ENCODE assay signal across 8 cellular contexts in the genomic region with DNA sequence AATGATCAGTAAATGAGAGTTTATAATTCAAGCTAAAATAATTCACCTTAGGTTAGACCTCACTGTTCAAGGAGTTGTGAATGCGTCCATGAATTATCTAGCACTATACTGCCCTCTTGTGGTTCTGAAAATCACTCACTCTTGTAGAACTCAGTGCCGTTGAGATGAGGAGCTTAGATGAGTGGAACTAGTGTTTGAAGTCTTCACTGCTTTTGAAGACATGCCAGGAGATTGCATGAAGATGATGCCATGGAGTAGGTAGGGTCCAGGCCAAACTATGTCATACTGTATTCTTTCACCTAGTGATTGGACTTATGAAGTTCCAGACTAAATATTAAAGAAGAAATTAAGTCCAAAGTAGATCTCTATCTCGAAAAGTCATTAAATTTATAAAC. TPM values are rescaled to one million over a fixed set of nuclear protein-coding genes. Genes with fewer than 3 reads are reported as not detected.
DNase-seq lines count a peak whose midpoint lies in the region; ATAC-seq, FAIRE-seq and TF ChIP-seq lines count a peak whose summit lies in the region.

No MANE protein-coding gene starts in this region.

- FAIRE-seq in TTC549 (lab: Jason Lieb, UNC): peak; percentile 93

- no peak overlapping the region for H3K4me3 ChIP-seq in fibroblast of pulmonary artery (replicated peaks; ENCODE audit: low read depth, low read length)

- TF ChIP-seq CTCF in fibroblast of pulmonary artery (IDR thresholded peaks at IDR 0.05; ENCODE audit: low read length, missing control alignments): peak; percentile 79
- peak; percentile 82 for TF ChIP-seq CTCF in neural crest cell (conservative IDR thresholded peaks at IDR 0.05)

- ATAC-seq in GM18868 (IDR thresholded peaks at IDR 0.05; ENCODE audit: unreplicated experiment) (peak; percentile 63), HG03097 (IDR thresholded peaks at IDR 0.05; ENCODE audit: low FRiP score, unreplicated experiment) (peak; percentile 54)

- peaks cover 4% of the 10 kb centered on the region for H3K36me3 Mint-ChIP-seq in neural crest cell (ENCODE audit: low read depth)

- no peaks in the 10 kb centered on the region for H3K27me3 Mint-ChIP-seq in neural crest cell (ENCODE audit: low read depth)

- H3K4me3 Mint-ChIP-seq in neural crest cell: no peak overlapping the region

- DNase-seq in CMK (ENCODE audit: low read depth): peak; percentile 75
- DNase-seq in NCI-H2081 (lab: John Stamatoyannopoulos, UW): peak; percentile 76 to 79
- DNase-seq in fibroblast of pulmonary artery (ENCODE audit: low read depth): peak; percentile 95
- DNase-seq in neural crest cell (ENCODE audit: low read depth, low spot score): peak; percentile 30
- DNase-seq in NK-92 treated with Interleukin-12 subunit alpha and Interleukin-12 subunit beta, amount 100 ng/mL, for 24 hours (lab: John Stamatoyannopoulos, UW): no peak

- no peaks in the 10 kb centered on the region for H3K9me3 Mint-ChIP-seq in neural crest cell

- peaks cover 14% of the 10 kb centered on the region for H3K4me1 Mint-ChIP-seq in neural crest cell

- no peak overlapping the region for H3K27ac Mint-ChIP-seq in neural crest cell (ENCODE audit: unreplicated experiment)

RNA-seq across cellular contexts. Expression of a gene that starts 28.8 kb away (rescaled TPM):
- 13.6 and 16.4 TPM in 2 replicates for total RNA-seq in neural crest cell
